Comparison of ENCODE assay signal across 8 cellular contexts in genomic region chr15:74937226-74937601, GRCh38. TPM values are rescaled to one million over a fixed set of nuclear protein-coding genes. Genes with fewer than 3 reads are reported as not detected.
DNase-seq lines count a peak whose midpoint lies in the region; ATAC-seq, FAIRE-seq and TF ChIP-seq lines count a peak whose summit lies in the region.

No MANE protein-coding gene starts in this region.

- H3K4me1 Mint-ChIP-seq in CD8-positive, alpha-beta T cell (ENCODE audit: low read depth) = peaks cover 34% of the 10 kb centered on the region

- no peaks in the 10 kb centered on the region for H4K20me1 ChIP-seq in GM12878 (ENCODE audit: control insufficient read depth, insufficient read depth)

- H3K4me2 ChIP-seq in GM12878 (ENCODE audit: control insufficient read depth, insufficient read depth) = peak overlapping the region; percentile 73; the same call in 1 of the 2 replicates

- peaks cover 54% of the 10 kb centered on the region for H3K79me2 ChIP-seq in GM12878 (ENCODE audit: control insufficient read depth, insufficient read depth, low read length)

- H3K27ac ChIP-seq in CD8-positive, alpha-beta T cell (ENCODE audit: low read depth, low read length) = peak overlapping the region; percentile 72
- peak overlapping the region; percentile 91 for H3K27ac ChIP-seq in GM12878 (ENCODE audit: control insufficient read depth, insufficient read depth)
- peak overlapping the region; percentile 96 to 99 for H3K27ac ChIP-seq in liver (ENCODE audit: low read depth in 1 of 2, low read length in 2 of 2)
- peak overlapping the region; percentile 97 to 99 (median 98) for H3K27ac ChIP-seq in transverse colon

- H3K4me3 Mint-ChIP-seq in CD8-positive, alpha-beta T cell = peak overlapping the region; percentile 88

- SMC1A ChIA-PET in GM12878 (lab: Charles Lee; ENCODE audit: uncharacterized antibody, unreplicated experiment) = no interaction called here

- TSS peak; percentile 87 for BruUV-seq in GM12878 (replicated peaks; lab: Mats Ljungman, UMichigan)

- TF ChIP-seq POLR2A in GM12878 (IDR thresholded peaks at IDR 0.05; ENCODE audit: low read depth, low read length) (no peak), transverse colon (IDR thresholded peaks at IDR 0.05) (no peak)

- peak overlapping the region; percentile 67; the same call in 1 of the 2 replicates for H2AFZ ChIP-seq in GM12878 (ENCODE audit: control insufficient read depth, low read depth, low read length)

- H3K27me3 Mint-ChIP-seq in CD8-positive, alpha-beta T cell (ENCODE audit: low read depth) = no peaks in the 10 kb centered on the region

- TF ChIP-seq CTCF in CD8-positive, alpha-beta T cell (IDR thresholded peaks at IDR 0.05) = no peak
- TF ChIP-seq CTCF in GM12878 (IDR thresholded peaks at IDR 0.05 in 2 of 3, conservative IDR thresholded peaks at IDR 0.05 in 1 of 3; ENCODE audit: control insufficient read depth in 2 of 3, extremely low read depth in 1 of 3, insufficient read depth in 1 of 3, low read depth in 3 of 3, low read length in 3 of 3) (no peak), liver (IDR thresholded peaks at IDR 0.05; ENCODE audit: low read depth, low read length, missing input control) (no peak), transverse colon (IDR thresholded peaks at IDR 0.05) (no peak)

- no peaks in the 10 kb centered on the region for H3K9me3 ChIP-seq in CD8-positive, alpha-beta T cell (ENCODE audit: low read length)
- H3K9me3 ChIP-seq in GM12878 (replicated peaks; ENCODE audit: control insufficient read depth, insufficient read depth, low read length) (no peaks in the 10 kb centered on the region), liver (ENCODE audit: control insufficient read depth in 4 of 4, low read length in 3 of 4) (no peaks in the 10 kb centered on the region), transverse colon (no peaks in the 10 kb centered on the region)

- intact Hi-C loops in CD8-positive, alpha-beta T cell (cut with DNase I, micrococcal nuclease) = loop anchor here (5.0 to 10.0 kb wide), 6 partner anchors 155 to 942 kb away; partner anchors contain the start of genes C15orf39 (in 2 of the 2), CLK3 (in 1 of the 2), CSK (in 1 of the 2) and EDC3 (in 1 of the 2)
- intact Hi-C loops in GM12878 (cut with micrococcal nuclease; ENCODE audit: unreplicated experiment) = loop anchor here (10.0 kb wide), 1 partner anchor 708 kb away; the partner anchor contains the start of genes IMP3 and SNX33
- intact Hi-C loops in transverse colon (cut with DNase I; ENCODE audit: low total_unique reads) = no loop called here

- no peak for FAIRE-seq in GM12878 (lab: Jason Lieb, UNC)

- H3K4me1 ChIP-seq in CD8-positive, alpha-beta T cell (ENCODE audit: insufficient read depth, low read length) = peaks cover 14% of the 10 kb centered on the region
- H3K4me1 ChIP-seq in GM12878 (ENCODE audit: control insufficient read depth, insufficient read depth, low read length) (peaks cover 6% of the 10 kb centered on the region), liver (ENCODE audit: control insufficient read depth in 4 of 4, insufficient read depth in 4 of 4, low read length in 3 of 4) (peaks cover 2 to 15% (median 7%) of the 10 kb centered on the region in 4 donors), transverse colon (peaks cover 10 to 52% (median 40%) of the 10 kb centered on the region in 4 donors)

- in situ Hi-C loops in KBM-7 (cut with MboI; ENCODE audit: low pct_unique_long_range_greater_than_20kb, low sequenced_read_pairs) (no loop called here), GM12878 (cut with MboI) (no loop called here), transverse colon (cut with MboI; ENCODE audit: low pct_ligation_motif_present in 1 of 4, low pct_unique_long_range_greater_than_20kb in 1 of 4, low sequenced_read_pairs in 3 of 4) (loop anchor here in 2 of 4 donors (25.0 kb wide), 1 partner anchor 300 kb away; no protein-coding TSS in a partner anchor)

- no peak for DNase-seq in CD8-positive, alpha-beta T cell
- DNase-seq in KBM-7 (peak; percentile 72), GM12878 (ENCODE audit: low read depth, low spot score) (no peak), transverse colon (no peak), 8988T (no peak)

- no peaks in the 10 kb centered on the region for H3K36me3 ChIP-seq in CD8-positive, alpha-beta T cell (ENCODE audit: insufficient read depth, low read length)
- no peaks in the 10 kb centered on the region for H3K36me3 ChIP-seq in GM12878 (ENCODE audit: control insufficient read depth in 2 of 2, insufficient read depth in 2 of 2, low read length in 1 of 2)
- peaks cover 0 to 3% (median 0%) of the 10 kb centered on the region in 4 donors for H3K36me3 ChIP-seq in liver (ENCODE audit: control insufficient read depth in 4 of 4, insufficient read depth in 3 of 4, low read depth in 1 of 4, low read length in 3 of 4)
- no peaks in the 10 kb centered on the region for H3K36me3 ChIP-seq in transverse colon

- TF ChIP-seq EP300 in GM12878 (IDR thresholded peaks at IDR 0.05; ENCODE audit: borderline replicate concordance in 1 of 2, control insufficient read depth in 1 of 2, low read depth in 2 of 2, low read length in 2 of 2) (no peak), transverse colon (IDR thresholded peaks at IDR 0.05; ENCODE audit: low read depth) (no peak)

- CTCF ChIA-PET in CD8-positive, alpha-beta T cell (lab: Charles Lee) = interaction anchor here (1.9 to 2.4 kb wide), 2 partner anchors 13 to 36 kb away, joined by 7 to 10 read pairs; no protein-coding TSS in a partner anchor
- CTCF ChIA-PET in GM12878 (lab: Yijun Ruan, JAX) = interaction anchor here (0.6 to 0.9 kb wide), 2 partner anchors 39 to 92 kb away, joined by 3 read pairs; no protein-coding TSS in a partner anchor

- H3K4me3 ChIP-seq in CD8-positive, alpha-beta T cell (ENCODE audit: low read depth, low read length) = peak overlapping the region; percentile 86
- H3K4me3 ChIP-seq in GM12878 (peak overlapping the region; percentile 83), liver (ENCODE audit: low read depth in 1 of 3, low read length in 3 of 3) (peak overlapping the region; percentile 79 to 96 (median 87)), transverse colon (peak overlapping the region; percentile 70 to 89 (median 80))

- H3K27ac Mint-ChIP-seq in CD8-positive, alpha-beta T cell = peak overlapping the region; percentile 63

- H3K36me3 Mint-ChIP-seq in CD8-positive, alpha-beta T cell = peaks cover 12% of the 10 kb centered on the region

- RAD21 ChIA-PET in GM12878 (lab: Charles Lee; ENCODE audit: unreplicated experiment) = interaction anchor here (1.0 to 1.9 kb wide), 3 partner anchors 35 to 149 kb away, joined by 3 to 8 read pairs (median 7); no protein-coding TSS in a partner anchor

- H3K9ac ChIP-seq in GM12878 (ENCODE audit: control insufficient read depth, insufficient read depth, low read length) = peak overlapping the region; percentile 96
- peak overlapping the region; percentile 77 to 88 for H3K9ac ChIP-seq in liver (ENCODE audit: low read depth in 1 of 2, low read length in 2 of 2)

- POLR2A ChIA-PET in CD8-positive, alpha-beta T cell (lab: Charles Lee) = interaction anchor here (0.6 to 2.1 kb wide), 6 partner anchors 19 to 264 kb away, joined by 3 to 12 read pairs (median 4); partner anchors contain the start of genes C15orf39 and FAM219B
- POLR2A ChIA-PET in GM12878 (lab: Charles Lee) = interaction anchor here (0.6 to 1.2 kb wide), 5 partner anchors 58 to 86 kb away, joined by 3 to 9 read pairs (median 3); partner anchors contain the start of genes PPCDC and SCAMP5

- H3K9me3 Mint-ChIP-seq in CD8-positive, alpha-beta T cell = no peaks in the 10 kb centered on the region

- H3K27me3 ChIP-seq in CD8-positive, alpha-beta T cell (ENCODE audit: insufficient read depth, low read length) = no peaks in the 10 kb centered on the region
- H3K27me3 ChIP-seq in GM12878 (replicated peaks in 1 of 2; ENCODE audit: control insufficient read depth in 2 of 2, insufficient read depth in 2 of 2, low read length in 1 of 2) = no peaks in the 10 kb centered on the region
- no peaks in the 10 kb centered on the region for H3K27me3 ChIP-seq in liver (ENCODE audit: control insufficient read depth in 4 of 4, insufficient read depth in 4 of 4, low read length in 3 of 4)
- H3K27me3 ChIP-seq in transverse colon = no peaks in the 10 kb centered on the region

- WGBS in GM12878 (ENCODE audit: insufficient coverage, insufficient replicate concordance, low lambda C conversion rate, missing lambda C conversion rate) = 2% methylated on average over 20 of the region's 20 CpGs
- under 1% methylated on average over 20 of the region's 20 CpGs for WGBS in liver
- WGBS in transverse colon (ENCODE audit: low coverage in 1 of 2), 2 donors = 0% methylated on average over 8 to 18 of the region's 20 CpGs

- TF ChIP-seq RAD21 in GM12878 (IDR thresholded peaks at IDR 0.05; ENCODE audit: insufficient read depth, low read depth, low read length) (no peak), liver (IDR thresholded peaks at IDR 0.05) (no peak)

- ATAC-seq in CD8-positive, alpha-beta T cell = no peak
- ATAC-seq in GM12878 (no peak), GM21576 (IDR thresholded peaks at IDR 0.05; ENCODE audit: unreplicated experiment) (no peak), GM19023 (IDR thresholded peaks at IDR 0.05; ENCODE audit: unreplicated experiment) (no peak)

RNA-seq across cellular contexts. Expression of gene COX5A, which starts 0.7 kb away (rescaled TPM):
- total RNA-seq in CD8-positive, alpha-beta T cell = 10 to 100 TPM; 40.0 to 42.6 TPM
- 19.8 and 20.4 TPM in 2 replicates for total RNA-seq in GM12878 (2013; cell fraction: nucleolus; rRNA removed)
- total RNA-seq in GM12878 (2014; rRNA removed) (143 and 156 TPM in 2 replicates), GM12878 (2014; rRNA removed; fragmentation: Illumina TruSeq; extraction: Trizol) (316 and 330 TPM in 2 replicates), GM12878 (2021) (420 and 445 TPM in 2 replicates), liver (10 to 100 TPM; 47.9 to 60.0 TPM), transverse colon (100 to 1,000 TPM; 135 to 437 (median 219) TPM)
- polyA plus RNA-seq in GM12878 (2011; ENCODE audit: low read depth) = 231 TPM
- polyA plus RNA-seq in GM12878 (2011; rRNA removed) (365 and 451 TPM in 2 replicates), GM12878 (2014; fragmentation: Illumina TruSeq; extraction: Trizol) (367 and 459 TPM in 2 replicates), GM12878 (2014; fragmentation: Nextera tagmentation; extraction: Ambion mirVana) (100 to 1,000 TPM in 1 of 2 experiments, 10 to 100 TPM in 1; 84.5 to 350 TPM), GM12878 (2014; rRNA removed) (421 and 474 TPM in 2 replicates), GM12878 (2016; fragmentation: Nextera tagmentation; extraction: Ambion mirVana) (1,000 to 10,000 TPM; 1,175 to 1,218 TPM), liver (100 to 1,000 TPM; 320 to 374 TPM)
- polyA plus RNA-seq in GM12878 (2011; cell fraction: cytosol; rRNA removed) = 285 and 309 TPM in 2 replicates
- polyA plus RNA-seq in GM12878 (2011; cell fraction: nucleus; rRNA removed) = 272 and 315 TPM in 2 replicates
- 619 and 621 TPM in 2 replicates for polyA plus RNA-seq in GM12878 (2012)
- 58.5 and 111 TPM in 2 replicates for polyA minus RNA-seq in GM12878 (2011; rRNA and poly(A)+ RNA removed)
- polyA minus RNA-seq in GM12878 (2011; cell fraction: cytosol; rRNA and poly(A)+ RNA removed) = 92.9 and 123 TPM in 2 replicates
- polyA minus RNA-seq in GM12878 (2011; cell fraction: nucleus; rRNA and poly(A)+ RNA removed) = 23.3 and 36.7 TPM in 2 replicates

RNA-seq across cellular contexts. Expression of gene RPP25, which starts 19.4 kb away (rescaled TPM):
- under 1 TPM; 0.22 to 0.28 TPM for total RNA-seq in CD8-positive, alpha-beta T cell
- total RNA-seq in GM12878 (2013; cell fraction: nucleolus; rRNA removed) = 2.0 and 2.4 TPM in 2 replicates
- total RNA-seq in GM12878 (2014; rRNA removed) (6.3 and 7.0 TPM in 2 replicates), GM12878 (2014; rRNA removed; fragmentation: Illumina TruSeq; extraction: Trizol) (3.1 and 3.5 TPM in 2 replicates), GM12878 (2021) (8.1 and 8.9 TPM in 2 replicates), liver (1 to 10 TPM; 2.3 TPM), transverse colon (10 to 100 TPM; 10.1 to 28.4 (median 16.5) TPM)
- 1.0 TPM for polyA plus RNA-seq in GM12878 (2011; ENCODE audit: low read depth)
- polyA plus RNA-seq in GM12878 (2011; rRNA removed) (0.29 and 0.41 TPM in 2 replicates), GM12878 (2014; fragmentation: Illumina TruSeq; extraction: Trizol) (3.1 and 3.2 TPM in 2 replicates), GM12878 (2014; fragmentation: Nextera tagmentation; extraction: Ambion mirVana) (1 to 10 TPM in 1 of 2 experiments, under 1 TPM in 1; 0.63 to 1.8 TPM), GM12878 (2014; rRNA removed) (5.8 and 7.2 TPM in 2 replicates), GM12878 (2016; fragmentation: Nextera tagmentation; extraction: Ambion mirVana) (10 to 100 TPM in 1 of 2 experiments, 1 to 10 TPM in 1; 7.4 to 10.8 TPM), liver (1 to 10 TPM; 2.2 to 3.3 TPM)
- 0.78 and 1.0 TPM in 2 replicates for polyA plus RNA-seq in GM12878 (2011; cell fraction: cytosol; rRNA removed)
- polyA plus RNA-seq in GM12878 (2011; cell fraction: nucleus; rRNA removed) = 0.45 and 0.64 TPM in 2 replicates
- polyA plus RNA-seq in GM12878 (2012) = 1.8 and 2.6 TPM in 2 replicates
- 0.44 and 0.57 TPM in 2 replicates for polyA minus RNA-seq in GM12878 (2011; rRNA and poly(A)+ RNA removed)
- 1.6 TPM in 2 replicates for polyA minus RNA-seq in GM12878 (2011; cell fraction: cytosol; rRNA and poly(A)+ RNA removed)
- polyA minus RNA-seq in GM12878 (2011; cell fraction: nucleus; rRNA and poly(A)+ RNA removed) = 0.73 and 0.86 TPM in 2 replicates

RNA-seq across cellular contexts. Expression of gene FAM219B, which starts 30.6 kb away (rescaled TPM):
- total RNA-seq in CD8-positive, alpha-beta T cell = 10 to 100 TPM; 18.6 to 22.1 TPM
- 71.1 and 78.1 TPM in 2 replicates for total RNA-seq in GM12878 (2013; cell fraction: nucleolus; rRNA removed)
- total RNA-seq in GM12878 (2014; rRNA removed) = 37.1 and 39.5 TPM in 2 replicates
- total RNA-seq in GM12878 (2014; rRNA removed; fragmentation: Illumina TruSeq; extraction: Trizol) = 23.7 and 26.4 TPM in 2 replicates
- 41.6 and 53.2 TPM in 2 replicates for total RNA-seq in GM12878 (2021)
- 68.3 TPM for polyA plus RNA-seq in GM12878 (2011; ENCODE audit: low read depth)
- 32.3 and 40.9 TPM in 2 replicates for polyA plus RNA-seq in GM12878 (2011; rRNA removed)
- polyA plus RNA-seq in GM12878 (2011; cell fraction: cytosol; rRNA removed) = 39.2 and 40.6 TPM in 2 replicates
- polyA plus RNA-seq in GM12878 (2011; cell fraction: nucleus; rRNA removed) = 135 and 193 TPM in 2 replicates
- polyA plus RNA-seq in GM12878 (2012) = 23.5 and 35.7 TPM in 2 replicates
- polyA plus RNA-seq in GM12878 (2014; fragmentation: Illumina TruSeq; extraction: Trizol) = 30.5 and 41.6 TPM in 2 replicates
- polyA plus RNA-seq in GM12878 (2014; fragmentation: Nextera tagmentation; extraction: Ambion mirVana) = 1 to 10 TPM; 7.6 to 8.9 TPM
- 43.2 and 46.6 TPM in 2 replicates for polyA plus RNA-seq in GM12878 (2014; rRNA removed)
- polyA plus RNA-seq in GM12878 (2016; fragmentation: Nextera tagmentation; extraction: Ambion mirVana) = 10 to 100 TPM; 24.2 to 28.2 TPM
- polyA minus RNA-seq in GM12878 (2011; rRNA and poly(A)+ RNA removed) = 21.2 and 29.3 TPM in 2 replicates
- 9.9 and 10.2 TPM in 2 replicates for polyA minus RNA-seq in GM12878 (2011; cell fraction: cytosol; rRNA and poly(A)+ RNA removed)
- 20.4 and 25.0 TPM in 2 replicates for polyA minus RNA-seq in GM12878 (2011; cell fraction: nucleus; rRNA and poly(A)+ RNA removed)
- 10 to 100 TPM; 15.3 to 15.6 TPM for total RNA-seq in liver
- 1 to 10 TPM; 7.5 to 9.0 TPM for polyA plus RNA-seq in liver
- 100 to 1,000 TPM in 1 of 4 donors, 10 to 100 TPM in 3; 62.8 to 428 (median 68.7) TPM for total RNA-seq in transverse colon

RNA-seq across cellular contexts. Expression of gene MPI, which starts 47.4 kb away (rescaled TPM):
- 10 to 100 TPM; 18.3 to 19.9 TPM for total RNA-seq in CD8-positive, alpha-beta T cell
- 139 and 141 TPM in 2 replicates for total RNA-seq in GM12878 (2013; cell fraction: nucleolus; rRNA removed)
- total RNA-seq in GM12878 (2014; rRNA removed) = 48.9 and 52.6 TPM in 2 replicates
- 35.2 and 36.2 TPM in 2 replicates for total RNA-seq in GM12878 (2014; rRNA removed; fragmentation: Illumina TruSeq; extraction: Trizol)
- total RNA-seq in GM12878 (2021) = 41.6 and 44.6 TPM in 2 replicates
- polyA plus RNA-seq in GM12878 (2011; ENCODE audit: low read depth) = 63.8 TPM
- polyA plus RNA-seq in GM12878 (2011; rRNA removed) = 33.5 and 68.6 TPM in 2 replicates
- 86.2 and 120 TPM in 2 replicates for polyA plus RNA-seq in GM12878 (2011; cell fraction: cytosol; rRNA removed)
- 128 and 213 TPM in 2 replicates for polyA plus RNA-seq in GM12878 (2011; cell fraction: nucleus; rRNA removed)
- polyA plus RNA-seq in GM12878 (2012) = 91.5 and 97.0 TPM in 2 replicates
- 51.8 and 93.9 TPM in 2 replicates for polyA plus RNA-seq in GM12878 (2014; fragmentation: Illumina TruSeq; extraction: Trizol)
- polyA plus RNA-seq in GM12878 (2014; fragmentation: Nextera tagmentation; extraction: Ambion mirVana) = 10 to 100 TPM; 38.3 to 43.6 TPM
- polyA plus RNA-seq in GM12878 (2014; rRNA removed) = 48.6 and 49.8 TPM in 2 replicates
- 10 to 100 TPM; 35.6 to 43.1 TPM for polyA plus RNA-seq in GM12878 (2016; fragmentation: Nextera tagmentation; extraction: Ambion mirVana)
- polyA minus RNA-seq in GM12878 (2011; rRNA and poly(A)+ RNA removed) = 77.2 and 93.3 TPM in 2 replicates
- 13.1 and 20.6 TPM in 2 replicates for polyA minus RNA-seq in GM12878 (2011; cell fraction: cytosol; rRNA and poly(A)+ RNA removed)
- 61.1 and 79.2 TPM in 2 replicates for polyA minus RNA-seq in GM12878 (2011; cell fraction: nucleus; rRNA and poly(A)+ RNA removed)
- total RNA-seq in liver = 10 to 100 TPM; 16.1 to 37.7 TPM
- polyA plus RNA-seq in liver = 10 to 100 TPM; 26.1 to 38.4 TPM
- total RNA-seq in transverse colon = 100 to 1,000 TPM in 2 of 4 donors, 10 to 100 TPM in 2; 63.1 to 176 (median 98.4) TPM

RNA-seq across cellular contexts. Expression of gene SCAMP5, which starts 58.1 kb away (rescaled TPM):
- under 1 TPM; 0.71 to 0.72 TPM for total RNA-seq in CD8-positive, alpha-beta T cell
- 5.9 and 8.5 TPM in 2 replicates for total RNA-seq in GM12878 (2013; cell fraction: nucleolus; rRNA removed)
- 20.2 and 22.2 TPM in 2 replicates for total RNA-seq in GM12878 (2014; rRNA removed)
- 13.6 and 15.0 TPM in 2 replicates for total RNA-seq in GM12878 (2014; rRNA removed; fragmentation: Illumina TruSeq; extraction: Trizol)
- 24.8 and 25.5 TPM in 2 replicates for total RNA-seq in GM12878 (2021)
- polyA plus RNA-seq in GM12878 (2011; ENCODE audit: low read depth) = 7.6 TPM
- polyA plus RNA-seq in GM12878 (2011; rRNA removed) = 15.7 and 24.3 TPM in 2 replicates
- 28.5 and 32.2 TPM in 2 replicates for polyA plus RNA-seq in GM12878 (2011; cell fraction: cytosol; rRNA removed)
- 19.4 and 24.8 TPM in 2 replicates for polyA plus RNA-seq in GM12878 (2011; cell fraction: nucleus; rRNA removed)
- 8.5 and 11.0 TPM in 2 replicates for polyA plus RNA-seq in GM12878 (2012)
- polyA plus RNA-seq in GM12878 (2014; fragmentation: Illumina TruSeq; extraction: Trizol) = 26.3 and 30.3 TPM in 2 replicates
- 1 to 10 TPM; 2.3 to 2.5 TPM for polyA plus RNA-seq in GM12878 (2014; fragmentation: Nextera tagmentation; extraction: Ambion mirVana)
- 35.5 and 41.6 TPM in 2 replicates for polyA plus RNA-seq in GM12878 (2014; rRNA removed)
- 1 to 10 TPM; 1.6 to 1.7 TPM for polyA plus RNA-seq in GM12878 (2016; fragmentation: Nextera tagmentation; extraction: Ambion mirVana)
- polyA minus RNA-seq in GM12878 (2011; rRNA and poly(A)+ RNA removed) = 21.5 and 25.9 TPM in 2 replicates
- polyA minus RNA-seq in GM12878 (2011; cell fraction: cytosol; rRNA and poly(A)+ RNA removed) = 9.0 and 9.6 TPM in 2 replicates
- polyA minus RNA-seq in GM12878 (2011; cell fraction: nucleus; rRNA and poly(A)+ RNA removed) = 3.3 and 7.8 TPM in 2 replicates
- 1 to 10 TPM in 1 of 2 donors, under 1 TPM in 1; 0.50 to 5.8 TPM for total RNA-seq in liver
- 1 to 10 TPM; 5.6 to 7.5 TPM for polyA plus RNA-seq in liver
- 10 to 100 TPM in 3 of 4 donors, not detected in 1; 11.3 to 24.8 (median 15.8) TPM for total RNA-seq in transverse colon
